In genomic region chr6:17591292-17591691, GRCh38 we compare ENCODE assay signal across 19 cellular contexts.
"Had no signal": no experiment of that assay in that cellular context is flagged by ENCODE, and none has a peak within 500 bp of the region (broad histone marks: within the 10 kb centered on the region; RNA-seq: fewer than 3 reads in every experiment).

No MANE protein-coding gene starts in this region.

- H3K27ac ChIP-seq: adrenal gland, gastroesophageal sphincter, ovary, thoracic aorta, uterus, WERI-Rb-1 had no signal

- H3K4me1 ChIP-seq: adrenal gland, gastroesophageal sphincter, uterus had no signal

- H3K9me3 ChIP-seq: adrenal gland, gastroesophageal sphincter, left lung, ovary, stomach, thoracic aorta, uterus had no signal

- H3K36me3 ChIP-seq: adrenal gland, gastroesophageal sphincter, left lung, ovary, stomach, thoracic aorta, uterus, WERI-Rb-1 had no signal

- H3K4me3 Mint-ChIP-seq: activated CD4-positive, alpha-beta T cell treated with anti-CD3 and anti-CD28 coated beads for 36 hours; activated CD8-positive, alpha-beta T cell treated with anti-CD3 and anti-CD28 coated beads for 36 hours; activated T-helper 17 cell treated with anti-CD3 and anti-CD28 coated beads, Interleukin-2, amount 50 U/mL, for 72 hours; neural crest cell had no signal

- DNase-seq: activated CD4-positive, alpha-beta T cell treated with anti-CD3 and anti-CD28 coated beads for 36 hours; activated CD8-positive, alpha-beta T cell treated with anti-CD3 and anti-CD28 coated beads for 36 hours; activated naive CD4-positive, alpha-beta T cell treated with anti-CD3 and anti-CD28 coated beads, Interleukin-2, amount 50 U/mL, for 16 hours; adrenal gland; caudate nucleus; cortex of kidney; effector memory CD4-positive, alpha-beta T cell; left lung; mesendoderm; ovary; stimulated activated CD4-positive, alpha-beta T cell treated with anti-CD3 and anti-CD28 coated beads, Interleukin-4, amount 100 ng/mL, for 24 hours; stomach; T1000; uterus; WERI-Rb-1 had no signal

- ATAC-seq: activated CD4-positive, alpha-beta T cell treated with anti-CD3 and anti-CD28 coated beads for 36 hours; activated CD8-positive, alpha-beta T cell treated with anti-CD3 and anti-CD28 coated beads for 36 hours; activated T-helper 17 cell treated with anti-CD3 and anti-CD28 coated beads, Interleukin-2, amount 50 U/mL, for 72 hours; gastroesophageal sphincter; left lung had no signal

- H3K4me3 ChIP-seq: adrenal gland, gastroesophageal sphincter, left lung, ovary, stomach, thoracic aorta, uterus had no signal

- H3K9me3 Mint-ChIP-seq: activated CD8-positive, alpha-beta T cell treated with anti-CD3 and anti-CD28 coated beads for 36 hours; activated T-helper 17 cell treated with anti-CD3 and anti-CD28 coated beads, Interleukin-2, amount 50 U/mL, for 72 hours; neural crest cell had no signal

- H3K4me1 Mint-ChIP-seq: activated T-helper 17 cell treated with anti-CD3 and anti-CD28 coated beads, Interleukin-2, amount 50 U/mL, for 72 hours; neural crest cell had no signal

- H3K27me3 Mint-ChIP-seq: activated CD4-positive, alpha-beta T cell treated with anti-CD3 and anti-CD28 coated beads for 36 hours; activated CD8-positive, alpha-beta T cell treated with anti-CD3 and anti-CD28 coated beads for 36 hours; activated T-helper 17 cell treated with anti-CD3 and anti-CD28 coated beads, Interleukin-2, amount 50 U/mL, for 72 hours had no signal

- H3K27ac Mint-ChIP-seq: activated CD4-positive, alpha-beta T cell treated with anti-CD3 and anti-CD28 coated beads for 36 hours; activated CD8-positive, alpha-beta T cell treated with anti-CD3 and anti-CD28 coated beads for 36 hours; activated T-helper 17 cell treated with anti-CD3 and anti-CD28 coated beads, Interleukin-2, amount 50 U/mL, for 72 hours had no signal

- H3K27me3 ChIP-seq: adrenal gland, gastroesophageal sphincter, left lung, ovary, stomach, uterus had no signal
